ENCODE assay signal across 17 cellular contexts in the genomic region with DNA sequence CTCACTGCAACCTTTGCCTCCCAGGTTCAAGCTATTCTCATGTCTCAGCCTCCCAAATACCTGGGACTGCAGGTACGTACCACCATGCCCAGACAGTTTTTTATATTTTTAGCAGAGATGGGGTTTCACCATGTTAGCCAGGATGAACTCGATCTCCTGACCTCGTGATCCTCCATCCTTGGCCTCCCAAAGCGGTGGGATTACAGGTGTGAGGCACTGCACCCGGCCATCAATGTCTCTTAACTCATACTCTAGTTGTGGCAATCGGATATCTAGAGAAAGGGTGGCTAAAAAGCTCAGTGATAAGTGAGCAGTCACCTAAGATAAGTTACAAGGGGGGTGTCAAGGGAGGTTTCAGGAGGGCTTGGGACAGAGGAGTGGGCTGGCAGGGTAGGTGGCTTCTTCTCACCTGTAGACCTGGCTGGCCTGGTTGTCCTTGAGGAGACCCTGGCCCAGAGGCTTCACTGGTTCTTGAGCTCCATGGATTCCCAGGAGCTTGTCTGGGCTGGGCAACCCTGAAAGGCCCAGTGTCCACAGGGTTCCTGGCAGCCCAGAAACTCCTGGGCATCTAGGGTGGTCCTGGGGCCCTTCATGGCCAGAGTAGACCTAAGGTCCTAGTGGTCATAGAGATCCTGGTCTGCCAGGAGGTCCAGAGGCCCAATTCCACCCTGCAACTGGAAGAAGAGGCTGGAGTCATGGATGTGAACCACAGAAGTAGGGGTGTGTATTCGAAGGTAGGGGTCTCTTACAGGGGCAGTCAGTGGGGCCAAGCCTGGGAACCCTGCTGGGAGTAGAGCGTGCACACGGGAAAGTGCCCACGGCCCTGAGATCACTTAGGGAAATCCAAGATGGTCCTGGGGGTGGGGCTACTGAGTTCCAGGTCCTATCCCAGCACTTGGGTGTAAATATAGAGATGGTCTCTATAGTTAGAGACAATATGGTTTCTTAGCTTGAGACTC. TPM values are rescaled to one million over a fixed set of nuclear protein-coding genes. Genes with fewer than 3 reads are reported as not detected.
DNase-seq lines count a peak whose midpoint lies in the region; ATAC-seq and TF ChIP-seq lines count a peak whose summit lies in the region.
"Had no signal": no experiment of that assay in that cellular context is flagged by ENCODE, and none has a peak within 500 bp of the region (broad histone marks: within the 10 kb centered on the region; RNA-seq: fewer than 3 reads in every experiment).

No MANE protein-coding gene starts in this region.

- WGBS in right cardiac atrium: 94% methylated on average over 10 of the region's 10 CpGs

- peaks cover 0 to 14% of the 10 kb centered on the region in 2 donors for H3K4me1 ChIP-seq in right atrium auricular region
- peaks cover 7% of the 10 kb centered on the region for H3K4me1 ChIP-seq in right cardiac atrium (ENCODE audit: control insufficient read depth, insufficient read depth, low read length)
- H3K4me1 ChIP-seq in upper lobe of right lung: no peaks in the 10 kb centered on the region

- no peak for TF ChIP-seq CTCF in right atrium auricular region (IDR thresholded peaks at IDR 0.05)
- no peak for TF ChIP-seq CTCF in upper lobe of right lung (IDR thresholded peaks at IDR 0.05)

- H3K9me3 ChIP-seq in right atrium auricular region (no peaks in the 10 kb centered on the region), right cardiac atrium (ENCODE audit: control insufficient read depth, low read length) (no peaks in the 10 kb centered on the region), upper lobe of right lung (no peaks in the 10 kb centered on the region)
- H3K9me3 ChIP-seq: BE2C had no signal

- peak; percentile 45 for DNase-seq in activated CD8-positive, alpha-beta memory T cell treated with anti-CD3 and anti-CD28 coated beads for 24 hours
- no peak for DNase-seq in activated CD8-positive, alpha-beta memory T cell treated with anti-CD3 and anti-CD28 coated beads, Interleukin-2, amount 50 U/mL, for 4 hours
- DNase-seq in right atrium auricular region (ENCODE audit: low spot score) (peak; percentile 28), right cardiac atrium (no peak), posterior vena cava (ENCODE audit: low spot score) (peak; percentile 52), upper lobe of right lung (peak; percentile 31)
- DNase-seq in stimulated activated CD4-positive, alpha-beta T cell treated with anti-CD3 and anti-CD28 coated beads, Interleukin-4, amount 100 ng/mL, for 24 hours: no peak
- DNase-seq: BE2C; CD4-positive, CD25-positive, alpha-beta regulatory T cell; COR-L47; DMS 273 treated with DMSO at 0.1 percent for 48 hours; DND-41; H7; KG1; MV-4-11; NCI-H1694 treated with DMSO at 0.1 percent for 48 hours had no signal

- H3K27ac ChIP-seq in right atrium auricular region (no peak overlapping the region), right cardiac atrium (ENCODE audit: low read length) (no peak overlapping the region), upper lobe of right lung (no peak overlapping the region)

- H3K4me3 ChIP-seq in right atrium auricular region: no peak overlapping the region
- no peak overlapping the region for H3K4me3 ChIP-seq in right cardiac atrium (ENCODE audit: low read length)
- no peak overlapping the region for H3K4me3 ChIP-seq in upper lobe of right lung

- intact Hi-C loops in right cardiac atrium (cut with DNase I): no loop called here
- intact Hi-C loops in posterior vena cava (cut with DNase I): loop anchor here in 1 of 2 donors (5.0 to 10.0 kb wide), 2 partner anchors 126 to 1697 kb away; partner anchors contain the start of gene RARA
- intact Hi-C loops in upper lobe of right lung (cut with DNase I): no loop called here

- H3K36me3 ChIP-seq in right atrium auricular region: no peaks in the 10 kb centered on the region
- no peaks in the 10 kb centered on the region for H3K36me3 ChIP-seq in upper lobe of right lung
- H3K36me3 ChIP-seq: BE2C had no signal

- ATAC-seq in right cardiac atrium (no peak), upper lobe of right lung (no peak), GM18498 (IDR thresholded peaks at IDR 0.05; ENCODE audit: unreplicated experiment) (no peak)

- H3K27me3 ChIP-seq in right atrium auricular region: no peaks in the 10 kb centered on the region
- no peaks in the 10 kb centered on the region for H3K27me3 ChIP-seq in right cardiac atrium (ENCODE audit: control insufficient read depth, insufficient read depth)
- H3K27me3 ChIP-seq in upper lobe of right lung: no peaks in the 10 kb centered on the region
- H3K27me3 ChIP-seq: BE2C had no signal

RNA-seq across cellular contexts. Expression of gene IGFBP4, which starts 12.7 kb away (rescaled TPM):
- total RNA-seq in right atrium auricular region (100 to 1,000 TPM in 1 of 2 donors, 10 to 100 TPM in 1; 81.0 to 237 TPM), right cardiac atrium (100 to 1,000 TPM; 159 to 510 (median 262) TPM), posterior vena cava (1,000 to 10,000 TPM; 1,004 to 1,451 TPM), upper lobe of right lung (381 TPM)
- 205 TPM for polyA plus RNA-seq in right cardiac atrium

RNA-seq across cellular contexts. Expression of gene TOP2A, which starts 12.9 kb away (rescaled TPM):
- total RNA-seq in right atrium auricular region: 1 to 10 TPM in 1 of 2 donors, under 1 TPM in 1; 0.31 to 3.7 TPM
- 1 to 10 TPM in 3 of 4 donors, under 1 TPM in 1; 0.22 to 5.9 (median 3.2) TPM for total RNA-seq in right cardiac atrium
- polyA plus RNA-seq in right cardiac atrium: 0.70 TPM
- total RNA-seq in posterior vena cava: 1 to 10 TPM; 1.1 to 2.2 TPM
- total RNA-seq in upper lobe of right lung: 3.3 TPM

Comparison
In these comparisons a context has a peak if more than half of its experiments do, and no peak if none do; other contexts are left out.
1. DNase-seq: peak in activated CD8-positive, alpha-beta memory T cell treated with anti-CD3 and anti-CD28 coated beads for 24 hours (single experiment), right atrium auricular region (single experiment), posterior vena cava (single experiment) and upper lobe of right lung (single experiment); none in activated CD8-positive, alpha-beta memory T cell treated with anti-CD3 and anti-CD28 coated beads, Interleukin-2, amount 50 U/mL, for 4 hours (single experiment), right cardiac atrium (0 of 3) and stimulated activated CD4-positive, alpha-beta T cell treated with anti-CD3 and anti-CD28 coated beads, Interleukin-4, amount 100 ng/mL, for 24 hours (single experiment).